Comparison of ENCODE assay signal across 8 cellular contexts in the genomic region with DNA sequence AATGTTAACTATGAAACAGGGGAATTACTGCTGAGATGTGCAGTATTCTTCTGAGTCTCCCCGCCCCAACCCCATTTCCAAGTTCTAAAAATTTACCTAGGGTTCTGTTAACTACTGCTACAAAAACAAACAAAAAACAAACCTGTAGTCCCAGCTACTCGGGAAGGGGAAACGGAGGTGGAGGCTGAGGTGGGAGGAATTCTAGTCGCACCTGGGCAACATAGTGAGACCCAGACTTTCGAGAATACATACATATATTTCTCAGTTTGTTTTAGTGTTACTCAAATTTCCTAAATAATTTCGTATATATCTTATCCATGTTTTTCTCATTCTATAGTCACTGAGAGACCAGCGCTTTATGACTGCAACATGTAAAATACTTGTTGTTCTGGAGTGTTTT. TPM values are rescaled to one million over a fixed set of nuclear protein-coding genes. Genes with fewer than 3 reads are reported as not detected.
DNase-seq lines count a peak whose midpoint lies in the region; TF ChIP-seq lines count a peak whose summit lies in the region.

No MANE protein-coding gene starts in this region.

- CTCF ChIA-PET in Calu3 (lab: Charles Lee), result no interaction called here

- BruUV-seq in Calu3 (replicated peaks; lab: Mats Ljungman, UMichigan), result no TSS peak

- H3K4me1 Mint-ChIP-seq in Calu3 (ENCODE audit: low read depth, unreplicated experiment), result peaks cover 22% of the 10 kb centered on the region
- peaks cover 22% of the 10 kb centered on the region for H3K4me1 Mint-ChIP-seq in progenitor cell of endocrine pancreas (ENCODE audit: low read depth)

- H3K27ac ChIP-seq in Peyer's patch, result peak overlapping the region; percentile 92 to 98 (median 96)
- peak overlapping the region; percentile 95 to 99 (median 98) for H3K27ac ChIP-seq in esophagus squamous epithelium

- no peaks in the 10 kb centered on the region for H3K27me3 ChIP-seq in Peyer's patch
- no peaks in the 10 kb centered on the region for H3K27me3 ChIP-seq in esophagus squamous epithelium

- H3K9me3 Mint-ChIP-seq in Calu3 (ENCODE audit: low read depth, unreplicated experiment) (no peaks in the 10 kb centered on the region), progenitor cell of endocrine pancreas (ENCODE audit: low read depth) (peaks cover 6% of the 10 kb centered on the region)

- intact Hi-C loops in Calu3 (cut with micrococcal nuclease; ENCODE audit: unreplicated experiment), result no loop called here
- intact Hi-C loops in esophagus squamous epithelium (cut with DNase I), result loop anchor here (5.0 kb wide), 1 partner anchor 132 kb away; no protein-coding TSS in a partner anchor

- peak overlapping the region; percentile 81 for H3K4me3 Mint-ChIP-seq in Calu3 (ENCODE audit: low read depth, unreplicated experiment)
- H3K4me3 Mint-ChIP-seq in progenitor cell of endocrine pancreas (ENCODE audit: low read depth), result peak overlapping the region; percentile 97

- no peaks in the 10 kb centered on the region for H3K9me3 ChIP-seq in Peyer's patch
- H3K9me3 ChIP-seq in esophagus squamous epithelium, result no peaks in the 10 kb centered on the region

- H3K27ac Mint-ChIP-seq in Calu3 (ENCODE audit: unreplicated experiment) (peak overlapping the region; percentile 96), progenitor cell of endocrine pancreas (peak overlapping the region; percentile 100)

- no peaks in the 10 kb centered on the region for H3K27me3 Mint-ChIP-seq in Calu3 (ENCODE audit: unreplicated experiment)
- H3K27me3 Mint-ChIP-seq in progenitor cell of endocrine pancreas, result no peaks in the 10 kb centered on the region

- no peak for TF ChIP-seq CTCF in Calu3 (IDR thresholded peaks at IDR 0.05; ENCODE audit: unreplicated experiment)
- no peak for TF ChIP-seq CTCF in Peyer's patch (IDR thresholded peaks at IDR 0.05)
- no peak for TF ChIP-seq CTCF in esophagus squamous epithelium (IDR thresholded peaks at IDR 0.05)
- TF ChIP-seq CTCF in progenitor cell of endocrine pancreas (IDR thresholded peaks at IDR 0.05; ENCODE audit: unreplicated experiment), result no peak

- H3K4me3 ChIP-seq in Peyer's patch (peak overlapping the region; percentile 73 to 96 (median 94)), esophagus squamous epithelium (peak overlapping the region; percentile 71 to 99 (median 86))

- WGBS in esophagus squamous epithelium, 2 donors, result 13 to 17% methylated on average over 7 of the region's 7 CpGs

- H3K36me3 Mint-ChIP-seq in Calu3 (ENCODE audit: insufficient read depth, unreplicated experiment) (peaks cover 23% of the 10 kb centered on the region), progenitor cell of endocrine pancreas (ENCODE audit: insufficient read depth) (peaks cover 2% of the 10 kb centered on the region)

- H3K4me1 ChIP-seq in Peyer's patch (peaks cover 0 to 27% (median 5%) of the 10 kb centered on the region in 4 donors), esophagus squamous epithelium (peaks cover 16 to 60% (median 19%) of the 10 kb centered on the region in 3 donors)

- H3K36me3 ChIP-seq in Peyer's patch (no peaks in the 10 kb centered on the region), esophagus squamous epithelium (no peaks in the 10 kb centered on the region)

- TF ChIP-seq POLR2A in Peyer's patch (IDR thresholded peaks at IDR 0.05) (no peak), esophagus squamous epithelium (IDR thresholded peaks at IDR 0.05) (no peak)

- no peak for DNase-seq in Calu3
- no peak for DNase-seq in Peyer's patch
- no peak for DNase-seq in esophagus squamous epithelium (lab: John Stamatoyannopoulos, UW)
- no peak for DNase-seq in progenitor cell of endocrine pancreas (ENCODE audit: low spot score, unreplicated experiment)
- no peak for DNase-seq in NCI-H1417 treated with DMSO at 0.1 percent for 48 hours (lab: John Stamatoyannopoulos, UW)
- no peak for DNase-seq in activated effector memory CD4-positive, alpha-beta T cell treated with Interleukin-2 at 50 U/mL for 16 hours
- no peak for DNase-seq in NCI-H1694 treated with DMSO at 0.1 percent for 48 hours (lab: John Stamatoyannopoulos, UW)
- DNase-seq in hypothalamus (lab: John Stamatoyannopoulos, UW), result no peak

RNA-seq across cellular contexts. Expression of a gene that starts 1.0 kb away (rescaled TPM):
- 28.7 and 28.8 TPM in 2 replicates for total RNA-seq in Calu3 (2022)
- total RNA-seq in Peyer's patch, result 10 to 100 TPM; 29.7 to 46.2 (median 36.8) TPM
- total RNA-seq in esophagus squamous epithelium, result 10 to 100 TPM; 18.8 to 37.0 (median 33.9) TPM
- 32.8 and 36.2 TPM in 2 replicates for total RNA-seq in progenitor cell of endocrine pancreas
